ENCODE assay signal across 1 cellular context in genomic region chr1:6275826-6276764, GRCh38.
TF ChIP-seq lines count a peak whose summit lies in the region.

No MANE protein-coding gene starts in this region.

TF ChIP-seq in K562, 482 proteins besides CTCF, POLR2A, EP300 and RAD21 (continued from another document):
- no peak for TF ChIP-seq ZNF518B (CRISPR knock-in tag; IDR thresholded peaks at IDR 0.05)
- TF ChIP-seq SETDB1 (IDR thresholded peaks at IDR 0.05; ENCODE audit: low read length): no peak
- TF ChIP-seq TOE1 (IDR thresholded peaks at IDR 0.05; ENCODE audit: borderline replicate concordance): no peak
- TF ChIP-seq TOE1 (CRISPR knock-in tag; IDR thresholded peaks at IDR 0.05; ENCODE audit: borderline replicate concordance, low read depth): no peak
- no peak for TF ChIP-seq TEAD1 (CRISPR knock-in tag; IDR thresholded peaks at IDR 0.05)
- TF ChIP-seq MEF2A (IDR thresholded peaks at IDR 0.05; ENCODE audit: control insufficient read depth, low read depth, low read length): peak; percentile 85
- no peak for TF ChIP-seq ZNF778 (CRISPR knock-in tag; IDR thresholded peaks at IDR 0.05)
- no peak for TF ChIP-seq TFAM (CRISPR knock-in tag; conservative IDR thresholded peaks at IDR 0.05)
- no peak for TF ChIP-seq ZFX (CRISPR knock-in tag; IDR thresholded peaks at IDR 0.05)
- TF ChIP-seq ARID4B (CRISPR knock-in tag; IDR thresholded peaks at IDR 0.05): 0 out of 2 replicates have a peak, but pooled peaks have one; percentile 22
- no peak for TF ChIP-seq ELF4 (CRISPR knock-in tag; IDR thresholded peaks at IDR 0.05)
- no peak for TF ChIP-seq ZNF395 (CRISPR knock-in tag; IDR thresholded peaks at IDR 0.05)
- peak; percentile 88 for TF ChIP-seq MAX (CRISPR knock-in tag; IDR thresholded peaks at IDR 0.05)
- TF ChIP-seq MYC (IDR thresholded peaks at IDR 0.05; ENCODE audit: low read depth, low read length): peak; percentile 53; the same call in 1 of the 2 replicates
- no peak for TF ChIP-seq MYC (CRISPR knock-in tag; IDR thresholded peaks at IDR 0.05; ENCODE audit: borderline replicate concordance, low read depth)
- TF ChIP-seq MCM5 (IDR thresholded peaks at IDR 0.05; ENCODE audit: low read depth): no peak
- no peak for TF ChIP-seq PCBP2 (IDR thresholded peaks at IDR 0.05; ENCODE audit: low read depth, low read length, poor library complexity, severe bottlenecking)
- no peak for TF ChIP-seq ZNF780A (CRISPR knock-in tag; IDR thresholded peaks at IDR 0.05)
- TF ChIP-seq MEF2D (tag; conservative IDR thresholded peaks at IDR 0.05; ENCODE audit: low read depth): peak; percentile 95
- TF ChIP-seq E2F6 (IDR thresholded peaks at IDR 0.05; ENCODE audit: borderline replicate concordance in 1 of 2, extremely low read depth in 1 of 2, insufficient read depth in 1 of 2, insufficient read length in 1 of 2, low read depth in 1 of 2, low read length in 1 of 2, poor library complexity in 1 of 2, severe bottlenecking in 1 of 2): peak; percentile 34 to 79
- TF ChIP-seq SIN3A (IDR thresholded peaks at IDR 0.05; ENCODE audit: borderline replicate concordance in 2 of 2, control insufficient read depth in 1 of 2, low read depth in 2 of 2, low read length in 2 of 2): peak in 1 of 2 experiments; percentile 32; a peak in 1 of 4 replicates
- TF ChIP-seq MNT (conservative IDR thresholded peaks at IDR 0.05): peak in 1 of 2 experiments; percentile 73; a peak in 2 of 4 replicates
- TF ChIP-seq MED1 (CRISPR knock-in tag; IDR thresholded peaks at IDR 0.05; ENCODE audit: borderline replicate concordance): no peak
- no peak for TF ChIP-seq SIN3B (IDR thresholded peaks at IDR 0.05; ENCODE audit: low read depth)
- peak; percentile 72 for TF ChIP-seq L3MBTL2 (IDR thresholded peaks at IDR 0.05)
- peak in 1 of 2 experiments; percentile 17; a peak in 1 of 4 replicates for TF ChIP-seq NRF1 (conservative IDR thresholded peaks at IDR 0.05 in 1 of 2, IDR thresholded peaks at IDR 0.05 in 1 of 2)
- no peak for TF ChIP-seq TCFL5 (CRISPR knock-in tag; conservative IDR thresholded peaks at IDR 0.05)
- TF ChIP-seq NKRF (IDR thresholded peaks at IDR 0.05; ENCODE audit: borderline replicate concordance): 0 out of 2 replicates have a peak, but pooled peaks have one; percentile 25
- peak in 1 of 2 experiments; percentile 63; a peak in 1 of 4 replicates for TF ChIP-seq FOXA3 (CRISPR knock-in tag; conservative IDR thresholded peaks at IDR 0.05 in 1 of 2, IDR thresholded peaks at IDR 0.05 in 1 of 2)
- peak; percentile 96 for TF ChIP-seq ZNF263 (CRISPR knock-in tag; IDR thresholded peaks at IDR 0.05; ENCODE audit: borderline replicate concordance)
- no peak for TF ChIP-seq FOXA1 (IDR thresholded peaks at IDR 0.05; ENCODE audit: borderline replicate concordance)
- peak; percentile 87 for TF ChIP-seq BHLHE40 (IDR thresholded peaks at IDR 0.05; ENCODE audit: low read length)
- no peak for TF ChIP-seq RBBP5 (IDR thresholded peaks at IDR 0.05; ENCODE audit: borderline replicate concordance, insufficient read depth, low read length, poor library complexity, severe bottlenecking)
- no peak for TF ChIP-seq NR2C1 (IDR thresholded peaks at IDR 0.05)
- peak; percentile 53; the same call in 1 of the 2 replicates for TF ChIP-seq NR2C1 (tag; IDR thresholded peaks at IDR 0.05)
